In the genomic region with DNA sequence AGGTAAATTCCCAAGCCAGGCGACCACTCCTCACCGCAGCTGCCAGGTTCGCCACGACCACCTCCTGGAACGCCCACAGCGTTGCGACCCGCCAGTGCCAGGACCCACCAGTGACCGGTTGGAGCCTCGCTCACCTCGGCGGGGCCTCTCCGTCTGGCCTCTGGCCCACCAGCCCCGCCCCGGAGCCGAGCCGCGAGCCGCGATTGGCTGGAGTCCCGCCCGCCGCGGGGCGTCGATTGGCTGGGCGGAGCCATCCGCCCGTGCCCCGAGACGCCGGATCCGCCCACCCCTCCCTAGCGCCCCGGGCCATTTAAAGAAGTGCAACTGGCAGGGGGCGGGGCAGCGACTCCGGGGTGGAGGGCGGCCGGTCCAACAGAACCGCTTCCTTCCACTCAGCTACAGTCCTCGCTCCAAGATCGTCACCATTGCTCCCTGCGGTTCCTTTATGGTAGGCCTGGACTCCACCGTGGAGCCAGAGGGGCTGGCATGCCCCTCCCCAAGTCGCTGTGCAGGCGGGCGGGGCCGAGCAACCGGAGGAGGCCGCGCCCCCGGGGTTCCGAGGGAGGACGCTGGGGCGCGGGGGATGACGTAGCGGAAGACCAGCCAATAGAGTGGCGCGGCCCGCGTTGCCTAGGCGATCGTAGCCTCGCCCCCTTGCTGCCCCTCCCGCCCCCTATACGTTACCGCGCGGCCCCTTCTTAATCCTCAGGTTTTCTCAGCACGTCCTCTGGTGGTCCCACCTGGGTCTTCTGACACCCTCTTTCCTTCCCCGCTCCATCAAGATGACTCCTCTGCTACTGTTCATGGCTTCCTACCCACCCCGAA, we compare ENCODE assay signal across 1 cellular context.
TF ChIP-seq lines count a peak whose summit lies in the region.

A gene with protein sequence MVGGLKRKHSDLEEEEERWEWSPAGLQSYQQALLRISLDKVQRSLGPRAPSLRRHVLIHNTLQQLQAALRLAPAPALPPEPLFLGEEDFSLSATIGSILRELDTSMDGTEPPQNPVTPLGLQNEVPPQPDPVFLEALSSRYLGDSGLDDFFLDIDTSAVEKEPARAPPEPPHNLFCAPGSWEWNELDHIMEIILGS (minus strand): TSS at position 155 of the 825 bp plus-strand sequence. CDS start 2,255 bp downstream, outside the sequence.

TF ChIP-seq in K562, 482 proteins besides CTCF, POLR2A, EP300 and RAD21 (continued from another document and continues in another):
- TF ChIP-seq, protein P1, sequence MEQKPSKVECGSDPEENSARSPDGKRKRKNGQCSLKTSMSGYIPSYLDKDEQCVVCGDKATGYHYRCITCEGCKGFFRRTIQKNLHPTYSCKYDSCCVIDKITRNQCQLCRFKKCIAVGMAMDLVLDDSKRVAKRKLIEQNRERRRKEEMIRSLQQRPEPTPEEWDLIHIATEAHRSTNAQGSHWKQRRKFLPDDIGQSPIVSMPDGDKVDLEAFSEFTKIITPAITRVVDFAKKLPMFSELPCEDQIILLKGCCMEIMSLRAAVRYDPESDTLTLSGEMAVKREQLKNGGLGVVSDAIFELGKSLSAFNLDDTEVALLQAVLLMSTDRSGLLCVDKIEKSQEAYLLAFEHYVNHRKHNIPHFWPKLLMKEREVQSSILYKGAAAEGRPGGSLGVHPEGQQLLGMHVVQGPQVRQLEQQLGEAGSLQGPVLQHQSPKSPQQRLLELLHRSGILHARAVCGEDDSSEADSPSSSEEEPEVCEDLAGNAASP (IDR thresholded peaks at IDR 0.05), result no peak
- no peak for TF ChIP-seq SMARCC2 (IDR thresholded peaks at IDR 0.05; ENCODE audit: low read depth)
- TF ChIP-seq RAD51 (IDR thresholded peaks at IDR 0.05; ENCODE audit: borderline replicate concordance, low read depth), result no peak
- TF ChIP-seq FOS (IDR thresholded peaks at IDR 0.05; ENCODE audit: extremely low read depth, insufficient read length), result peak; percentile 76
- TF ChIP-seq HCFC1 (IDR thresholded peaks at IDR 0.05; ENCODE audit: low read depth, low read length), result peak; percentile 46; the same call in 1 of the 2 replicates
- TF ChIP-seq MECOM (CRISPR knock-in tag; IDR thresholded peaks at IDR 0.05), result no peak
- no peak for TF ChIP-seq ZNF589 (CRISPR knock-in tag; IDR thresholded peaks at IDR 0.05; ENCODE audit: low read depth)
- TF ChIP-seq NFIC (IDR thresholded peaks at IDR 0.05), result peak; percentile 76
- TF ChIP-seq CHD2 (IDR thresholded peaks at IDR 0.05; ENCODE audit: low read depth, low read length), result 0 out of 2 replicates have a peak, but pooled peaks have one; percentile 49
- TF ChIP-seq PURB (CRISPR knock-in tag; IDR thresholded peaks at IDR 0.05; ENCODE audit: low read depth), result no peak
- no peak; the same call in none of the 2 replicates for TF ChIP-seq SMC3 (conservative IDR thresholded peaks at IDR 0.05; ENCODE audit: insufficient read depth, low read depth, low read length)
- no peak for TF ChIP-seq ESRRB (CRISPR knock-in tag; IDR thresholded peaks at IDR 0.05; ENCODE audit: borderline replicate concordance)
- no peak for TF ChIP-seq HDAC6 (IDR thresholded peaks at IDR 0.05; ENCODE audit: low read depth, low read length)
- TF ChIP-seq ETV6 (IDR thresholded peaks at IDR 0.05; ENCODE audit: borderline replicate concordance in 1 of 2, low read depth in 2 of 2, low read length in 1 of 2), result no peak
- no peak; the same call in 1 of the 2 replicates for TF ChIP-seq ETV6 (CRISPR knock-in tag; IDR thresholded peaks at IDR 0.05; ENCODE audit: borderline replicate concordance)
- TF ChIP-seq CCNT2 (IDR thresholded peaks at IDR 0.05; ENCODE audit: borderline replicate concordance, extremely low read depth, insufficient read length, low read depth, low read length), result peak; percentile 44
- no peak for TF ChIP-seq STAG1 (CRISPR knock-in tag; IDR thresholded peaks at IDR 0.05; ENCODE audit: borderline replicate concordance)
- TF ChIP-seq PHF8 (IDR thresholded peaks at IDR 0.05; ENCODE audit: borderline replicate concordance, low read length), result peak; percentile 60; the same call in 1 of the 2 replicates
- no peak for TF ChIP-seq KAT7 (CRISPR knock-in tag; IDR thresholded peaks at IDR 0.05; ENCODE audit: borderline replicate concordance)
- TF ChIP-seq, protein P2, sequence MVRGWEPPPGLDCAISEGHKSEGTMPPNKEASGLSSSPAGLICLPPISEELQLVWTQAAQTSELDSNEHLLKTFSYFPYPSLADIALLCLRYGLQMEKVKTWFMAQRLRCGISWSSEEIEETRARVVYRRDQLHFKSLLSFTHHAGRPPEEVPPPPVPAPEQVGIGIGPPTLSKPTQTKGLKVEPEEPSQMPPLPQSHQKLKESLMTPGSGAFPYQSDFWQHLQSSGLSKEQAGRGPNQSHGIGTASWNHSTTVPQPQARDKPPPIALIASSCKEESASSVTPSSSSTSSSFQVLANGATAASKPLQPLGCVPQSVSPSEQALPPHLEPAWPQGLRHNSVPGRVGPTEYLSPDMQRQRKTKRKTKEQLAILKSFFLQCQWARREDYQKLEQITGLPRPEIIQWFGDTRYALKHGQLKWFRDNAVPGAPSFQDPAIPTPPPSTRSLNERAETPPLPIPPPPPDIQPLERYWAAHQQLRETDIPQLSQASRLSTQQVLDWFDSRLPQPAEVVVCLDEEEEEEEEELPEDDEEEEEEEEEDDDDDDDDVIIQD (CRISPR knock-in tag; IDR thresholded peaks at IDR 0.05), result no peak
- no peak for TF ChIP-seq MAFK (IDR thresholded peaks at IDR 0.05; ENCODE audit: low read length)
- TF ChIP-seq, protein P3, sequence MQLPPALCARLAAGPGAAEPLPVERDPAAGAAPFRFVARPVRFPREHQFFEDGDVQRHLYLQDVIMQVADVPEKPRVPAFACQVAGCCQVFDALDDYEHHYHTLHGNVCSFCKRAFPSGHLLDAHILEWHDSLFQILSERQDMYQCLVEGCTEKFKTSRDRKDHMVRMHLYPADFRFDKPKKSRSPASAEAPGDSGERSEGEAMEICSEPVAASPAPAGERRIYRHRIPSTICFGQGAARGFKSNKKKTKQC (CRISPR knock-in tag; IDR thresholded peaks at IDR 0.05), result peak; percentile 43; the same call in 1 of the 2 replicates
- no peak; the same call in 1 of the 2 replicates for TF ChIP-seq DPF2 (IDR thresholded peaks at IDR 0.05)
- TF ChIP-seq, protein P4, sequence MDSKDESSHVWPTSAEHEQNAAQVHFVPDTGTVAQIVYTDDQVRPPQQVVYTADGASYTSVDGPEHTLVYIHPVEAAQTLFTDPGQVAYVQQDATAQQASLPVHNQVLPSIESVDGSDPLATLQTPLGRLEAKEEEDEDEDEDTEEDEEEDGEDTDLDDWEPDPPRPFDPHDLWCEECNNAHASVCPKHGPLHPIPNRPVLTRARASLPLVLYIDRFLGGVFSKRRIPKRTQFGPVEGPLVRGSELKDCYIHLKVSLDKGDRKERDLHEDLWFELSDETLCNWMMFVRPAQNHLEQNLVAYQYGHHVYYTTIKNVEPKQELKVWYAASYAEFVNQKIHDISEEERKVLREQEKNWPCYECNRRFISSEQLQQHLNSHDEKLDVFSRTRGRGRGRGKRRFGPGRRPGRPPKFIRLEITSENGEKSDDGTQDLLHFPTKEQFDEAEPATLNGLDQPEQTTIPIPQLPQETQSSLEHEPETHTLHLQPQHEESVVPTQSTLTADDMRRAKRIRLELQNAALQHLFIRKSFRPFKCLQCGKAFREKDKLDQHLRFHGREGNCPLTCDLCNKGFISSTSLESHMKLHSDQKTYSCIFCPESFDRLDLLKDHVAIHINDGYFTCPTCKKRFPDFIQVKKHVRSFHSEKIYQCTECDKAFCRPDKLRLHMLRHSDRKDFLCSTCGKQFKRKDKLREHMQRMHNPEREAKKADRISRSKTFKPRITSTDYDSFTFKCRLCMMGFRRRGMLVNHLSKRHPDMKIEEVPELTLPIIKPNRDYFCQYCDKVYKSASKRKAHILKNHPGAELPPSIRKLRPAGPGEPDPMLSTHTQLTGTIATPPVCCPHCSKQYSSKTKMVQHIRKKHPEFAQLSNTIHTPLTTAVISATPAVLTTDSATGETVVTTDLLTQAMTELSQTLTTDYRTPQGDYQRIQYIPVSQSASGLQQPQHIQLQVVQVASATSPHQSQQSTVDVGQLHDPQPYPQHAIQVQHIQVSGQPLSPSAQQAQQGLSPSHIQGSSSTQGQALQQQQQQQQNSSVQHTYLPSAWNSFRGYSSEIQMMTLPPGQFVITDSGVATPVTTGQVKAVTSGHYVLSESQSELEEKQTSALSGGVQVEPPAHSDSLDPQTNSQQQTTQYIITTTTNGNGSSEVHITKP (IDR thresholded peaks at IDR 0.05; ENCODE audit: partially characterized antibody), result peak; percentile 67
- TF ChIP-seq STAT5B (CRISPR knock-in tag; IDR thresholded peaks at IDR 0.05), result no peak
- TF ChIP-seq FOXJ3 (CRISPR knock-in tag; IDR thresholded peaks at IDR 0.05), result no peak
- TF ChIP-seq KLF10 (CRISPR knock-in tag; IDR thresholded peaks at IDR 0.05), result no peak
- TF ChIP-seq ZFX (CRISPR knock-in tag; IDR thresholded peaks at IDR 0.05), result peak; percentile 72
- no peak; the same call in 1 of the 2 replicates for TF ChIP-seq MYC (IDR thresholded peaks at IDR 0.05; ENCODE audit: low read depth, low read length)
- TF ChIP-seq MYC (CRISPR knock-in tag; IDR thresholded peaks at IDR 0.05; ENCODE audit: borderline replicate concordance, low read depth), result no peak
- no peak for TF ChIP-seq KLF6 (CRISPR knock-in tag; IDR thresholded peaks at IDR 0.05; ENCODE audit: borderline replicate concordance)
- TF ChIP-seq ZNF197 (CRISPR knock-in tag; IDR thresholded peaks at IDR 0.05; ENCODE audit: low read depth), result no peak
- no peak; the same call in 1 of the 2 replicates for TF ChIP-seq JUN (IDR thresholded peaks at IDR 0.05; ENCODE audit: borderline replicate concordance, low read depth, low read length)
- TF ChIP-seq JUN (CRISPR knock-in tag; IDR thresholded peaks at IDR 0.05; ENCODE audit: borderline replicate concordance), result 0 out of 2 replicates have a peak, but pooled peaks have one; percentile 45
- TF ChIP-seq ATF7 (IDR thresholded peaks at IDR 0.05), result peak; percentile 87; the same call in 1 of the 2 replicates
- TF ChIP-seq KDM1A (IDR thresholded peaks at IDR 0.05), result peak in 1 of 2 experiments; percentile 40; a peak in 1 of 4 replicates
- TF ChIP-seq EGR1 (conservative IDR thresholded peaks at IDR 0.05), result peak; percentile 56; the same call in 1 of the 2 replicates
- TF ChIP-seq, protein P5, sequence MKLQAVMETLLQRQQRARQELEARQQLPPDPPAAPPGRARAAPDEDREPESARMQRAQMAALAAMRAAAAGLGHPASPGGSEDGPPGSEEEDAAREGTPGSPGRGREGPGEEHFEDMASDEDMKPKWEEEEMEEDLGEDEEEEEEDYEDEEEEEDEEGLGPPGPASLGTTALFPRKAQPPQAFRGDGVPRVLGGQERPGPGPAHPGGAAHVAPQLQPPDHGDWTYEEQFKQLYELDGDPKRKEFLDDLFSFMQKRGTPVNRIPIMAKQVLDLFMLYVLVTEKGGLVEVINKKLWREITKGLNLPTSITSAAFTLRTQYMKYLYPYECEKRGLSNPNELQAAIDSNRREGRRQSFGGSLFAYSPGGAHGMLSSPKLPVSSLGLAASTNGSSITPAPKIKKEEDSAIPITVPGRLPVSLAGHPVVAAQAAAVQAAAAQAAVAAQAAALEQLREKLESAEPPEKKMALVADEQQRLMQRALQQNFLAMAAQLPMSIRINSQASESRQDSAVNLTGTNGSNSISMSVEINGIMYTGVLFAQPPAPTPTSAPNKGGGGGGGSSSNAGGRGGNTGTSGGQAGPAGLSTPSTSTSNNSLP (IDR thresholded peaks at IDR 0.05; ENCODE audit: borderline replicate concordance, low read depth, low read length), result no peak
- TF ChIP-seq TEAD2 (tag; IDR thresholded peaks at IDR 0.05), result no peak
- TF ChIP-seq RFX1 (IDR thresholded peaks at IDR 0.05), result peak; percentile 95
- TF ChIP-seq POLR2AphosphoS2 (IDR thresholded peaks at IDR 0.05; ENCODE audit: low read length), result no peak
- TF ChIP-seq, protein P6, sequence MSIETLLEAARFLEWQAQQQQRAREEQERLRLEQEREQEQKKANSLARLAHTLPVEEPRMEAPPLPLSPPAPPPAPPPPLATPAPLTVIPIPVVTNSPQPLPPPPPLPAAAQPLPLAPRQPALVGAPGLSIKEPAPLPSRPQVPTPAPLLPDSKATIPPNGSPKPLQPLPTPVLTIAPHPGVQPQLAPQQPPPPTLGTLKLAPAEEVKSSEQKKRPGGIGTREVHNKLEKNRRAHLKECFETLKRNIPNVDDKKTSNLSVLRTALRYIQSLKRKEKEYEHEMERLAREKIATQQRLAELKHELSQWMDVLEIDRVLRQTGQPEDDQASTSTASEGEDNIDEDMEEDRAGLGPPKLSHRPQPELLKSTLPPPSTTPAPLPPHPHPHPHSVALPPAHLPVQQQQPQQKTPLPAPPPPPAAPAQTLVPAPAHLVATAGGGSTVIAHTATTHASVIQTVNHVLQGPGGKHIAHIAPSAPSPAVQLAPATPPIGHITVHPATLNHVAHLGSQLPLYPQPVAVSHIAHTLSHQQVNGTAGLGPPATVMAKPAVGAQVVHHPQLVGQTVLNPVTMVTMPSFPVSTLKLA (conservative IDR thresholded peaks at IDR 0.05), result peak; percentile 88 to 94; a peak in 3 of 4 replicates
- TF ChIP-seq ZNF311 (CRISPR knock-in tag; IDR thresholded peaks at IDR 0.05), result no peak
- no peak for TF ChIP-seq U2AF1 (optimal IDR thresholded peaks at IDR 0.05; ENCODE audit: low read depth, low read length)
- TF ChIP-seq CREM (IDR thresholded peaks at IDR 0.05; ENCODE audit: low read depth), result peak; percentile 95
- TF ChIP-seq, protein P7, sequence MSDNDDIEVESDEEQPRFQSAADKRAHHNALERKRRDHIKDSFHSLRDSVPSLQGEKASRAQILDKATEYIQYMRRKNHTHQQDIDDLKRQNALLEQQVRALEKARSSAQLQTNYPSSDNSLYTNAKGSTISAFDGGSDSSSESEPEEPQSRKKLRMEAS (CRISPR knock-in tag; IDR thresholded peaks at IDR 0.05), result peak; percentile 50
- peak; percentile 91 for TF ChIP-seq SUPT5H (IDR thresholded peaks at IDR 0.05)
- no peak for TF ChIP-seq PYGO2 (tag; IDR thresholded peaks at IDR 0.05)
- no peak for TF ChIP-seq MYBL2 (IDR thresholded peaks at IDR 0.05; ENCODE audit: low read depth)
- no peak for TF ChIP-seq MYBL2 (CRISPR knock-in tag; IDR thresholded peaks at IDR 0.05; ENCODE audit: borderline replicate concordance)
- TF ChIP-seq, protein P8, sequence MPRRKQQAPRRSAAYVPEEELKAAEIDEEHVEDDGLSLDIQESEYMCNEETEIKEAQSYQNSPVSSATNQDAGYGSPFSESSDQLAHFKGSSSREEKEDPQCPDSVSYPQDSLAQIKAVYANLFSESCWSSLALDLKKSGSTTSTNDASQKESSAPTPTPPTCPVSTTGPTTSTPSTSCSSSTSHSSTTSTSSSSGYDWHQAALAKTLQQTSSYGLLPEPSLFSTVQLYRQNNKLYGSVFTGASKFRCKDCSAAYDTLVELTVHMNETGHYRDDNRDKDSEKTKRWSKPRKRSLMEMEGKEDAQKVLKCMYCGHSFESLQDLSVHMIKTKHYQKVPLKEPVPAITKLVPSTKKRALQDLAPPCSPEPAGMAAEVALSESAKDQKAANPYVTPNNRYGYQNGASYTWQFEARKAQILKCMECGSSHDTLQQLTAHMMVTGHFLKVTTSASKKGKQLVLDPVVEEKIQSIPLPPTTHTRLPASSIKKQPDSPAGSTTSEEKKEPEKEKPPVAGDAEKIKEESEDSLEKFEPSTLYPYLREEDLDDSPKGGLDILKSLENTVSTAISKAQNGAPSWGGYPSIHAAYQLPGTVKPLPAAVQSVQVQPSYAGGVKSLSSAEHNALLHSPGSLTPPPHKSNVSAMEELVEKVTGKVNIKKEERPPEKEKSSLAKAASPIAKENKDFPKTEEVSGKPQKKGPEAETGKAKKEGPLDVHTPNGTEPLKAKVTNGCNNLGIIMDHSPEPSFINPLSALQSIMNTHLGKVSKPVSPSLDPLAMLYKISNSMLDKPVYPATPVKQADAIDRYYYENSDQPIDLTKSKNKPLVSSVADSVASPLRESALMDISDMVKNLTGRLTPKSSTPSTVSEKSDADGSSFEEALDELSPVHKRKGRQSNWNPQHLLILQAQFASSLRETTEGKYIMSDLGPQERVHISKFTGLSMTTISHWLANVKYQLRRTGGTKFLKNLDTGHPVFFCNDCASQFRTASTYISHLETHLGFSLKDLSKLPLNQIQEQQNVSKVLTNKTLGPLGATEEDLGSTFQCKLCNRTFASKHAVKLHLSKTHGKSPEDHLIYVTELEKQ (CRISPR knock-in tag; IDR thresholded peaks at IDR 0.05), result no peak
- peak; percentile 54; the same call in 1 of the 2 replicates for TF ChIP-seq TAF7 (tag; IDR thresholded peaks at IDR 0.05)
